In genomic region chr17:79974786-79975497, GRCh38 we compare ENCODE assay signal across 15 cellular contexts.
A peak's percentile ranks its signal among the peaks of the same experiment; 100 is the strongest.
DNase-seq lines count a peak whose midpoint lies in the region; ATAC-seq and TF ChIP-seq lines count a peak whose summit lies in the region.
"Had no signal": no experiment of that assay in that cellular context is flagged by ENCODE, and none has a peak within 500 bp of the region (broad histone marks: within the 10 kb centered on the region; RNA-seq: fewer than 3 reads in every experiment).

No MANE protein-coding gene starts in this region.

- H3K4me3 Mint-ChIP-seq in activated CD4-positive, alpha-beta T cell treated with anti-CD3 and anti-CD28 coated beads for 36 hours: no peak overlapping the region
- no peak overlapping the region for H3K4me3 Mint-ChIP-seq in activated CD4-positive, alpha-beta T cell treated with anti-CD3 and anti-CD28 coated beads, Interleukin-2, amount 10 ng/mL, durations not matched to agents 24 days and 14 days
- no peak overlapping the region for H3K4me3 Mint-ChIP-seq in endodermal cell
- H3K4me3 Mint-ChIP-seq: central memory CD8-positive, alpha-beta T cell; natural killer cell treated with Interleukin-12 subunit alpha and Interleukin-12 subunit beta and Interleukin-15 and Interleukin-18, amount 100 ng/mL, for 72 hours had no signal

- H3K4me3 ChIP-seq in LNCaP clone FGC (ENCODE audit: low read depth, low read length): no peak overlapping the region
- H3K4me3 ChIP-seq in endodermal cell (ENCODE audit: low read length): no peak overlapping the region
- no peak overlapping the region for H3K4me3 ChIP-seq in psoas muscle
- no peak overlapping the region for H3K4me3 ChIP-seq in esophagus squamous epithelium
- H3K4me3 ChIP-seq: HAP-1, vagina had no signal

- H3K27ac Mint-ChIP-seq in activated CD4-positive, alpha-beta T cell treated with anti-CD3 and anti-CD28 coated beads for 36 hours: no peak overlapping the region
- H3K27ac Mint-ChIP-seq in activated CD4-positive, alpha-beta T cell treated with anti-CD3 and anti-CD28 coated beads, Interleukin-2, amount 10 ng/mL, durations not matched to agents 24 days and 14 days: no peak overlapping the region
- H3K27ac Mint-ChIP-seq in endodermal cell: peak overlapping the region; percentile 70
- H3K27ac Mint-ChIP-seq: natural killer cell treated with Interleukin-12 subunit alpha and Interleukin-12 subunit beta and Interleukin-15 and Interleukin-18, amount 100 ng/mL, for 72 hours had no signal

- peak overlapping the region; percentile 25 for H3K9ac ChIP-seq in endodermal cell (ENCODE audit: extremely low read depth, low read length, poor library complexity, severe bottlenecking)

- POLR2A ChIA-PET in activated CD4-positive, alpha-beta T cell treated with anti-CD3 and anti-CD28 coated beads for 36 hours (lab: Charles Lee): interaction anchor here (0.6 kb wide), 1 partner anchor 434 kb away, joined by 3 read pairs; no protein-coding TSS in a partner anchor

- H3K4me1 ChIP-seq in endodermal cell (ENCODE audit: control insufficient read depth, insufficient read depth, low read length) (peaks cover 3% of the 10 kb centered on the region), psoas muscle (no peaks in the 10 kb centered on the region), esophagus squamous epithelium (peaks cover 0 to 24% (median 3%) of the 10 kb centered on the region in 3 donors)
- H3K4me1 ChIP-seq: HAP-1 had no signal

- TF ChIP-seq POLR2A in esophagus squamous epithelium (IDR thresholded peaks at IDR 0.05): no peak

- H3K27ac ChIP-seq in endodermal cell (ENCODE audit: low read depth, low read length) (peak overlapping the region; percentile 19), psoas muscle (no peak overlapping the region), esophagus squamous epithelium (peak overlapping the region in 2 of 4 donors; percentile 29 to 61)
- H3K27ac ChIP-seq: vagina had no signal

- CTCF ChIA-PET in activated CD4-positive, alpha-beta T cell treated with anti-CD3 and anti-CD28 coated beads for 36 hours (lab: Charles Lee): interaction anchor here (0.6 to 0.7 kb wide), 2 partner anchors 66 to 1002 kb away, joined by 3 read pairs; no protein-coding TSS in a partner anchor

- no peaks in the 10 kb centered on the region for H3K27me3 Mint-ChIP-seq in activated CD4-positive, alpha-beta T cell treated with anti-CD3 and anti-CD28 coated beads for 36 hours
- peaks cover 8% of the 10 kb centered on the region for H3K27me3 Mint-ChIP-seq in activated CD4-positive, alpha-beta T cell treated with anti-CD3 and anti-CD28 coated beads, Interleukin-2, amount 10 ng/mL, durations not matched to agents 24 days and 14 days
- no peaks in the 10 kb centered on the region for H3K27me3 Mint-ChIP-seq in endodermal cell (ENCODE audit: insufficient read depth)

- ATAC-seq in activated CD4-positive, alpha-beta T cell treated with anti-CD3 and anti-CD28 coated beads for 36 hours: no peak
- ATAC-seq in psoas muscle (no peak), GM19328 (IDR thresholded peaks at IDR 0.05; ENCODE audit: unreplicated experiment) (no peak)
- ATAC-seq: natural killer cell treated with Interleukin-12 subunit alpha and Interleukin-12 subunit beta and Interleukin-15 and Interleukin-18, amount 100 ng/mL, for 72 hours had no signal

- H3K27me3 ChIP-seq in endodermal cell (ENCODE audit: control insufficient read depth, insufficient read depth, low read length, poor library complexity, severe bottlenecking) (no peaks in the 10 kb centered on the region), psoas muscle (ENCODE audit: insufficient read depth in 3 of 3, low read length in 2 of 3) (peaks cover 0 to 22% (median 6%) of the 10 kb centered on the region in 3 donors), esophagus squamous epithelium (no peaks in the 10 kb centered on the region)
- H3K27me3 ChIP-seq: vagina had no signal

- TF ChIP-seq CTCF in LNCaP clone FGC (IDR thresholded peaks at IDR 0.05; ENCODE audit: control insufficient read depth, extremely low read depth, insufficient read depth) (0 out of 2 replicates have a peak, but pooled peaks have one; percentile 18), endodermal cell (conservative IDR thresholded peaks at IDR 0.05) (peak; percentile 81), psoas muscle (IDR thresholded peaks at IDR 0.05) (peak; percentile 10), esophagus squamous epithelium (IDR thresholded peaks at IDR 0.05) (peak in 3 of 6 experiments; percentile 40 to 59 (median 42))

- peaks cover 3% of the 10 kb centered on the region for H3K36me3 ChIP-seq in endodermal cell (ENCODE audit: control insufficient read depth, insufficient read depth, low read length)
- no peaks in the 10 kb centered on the region for H3K36me3 ChIP-seq in psoas muscle (ENCODE audit: insufficient read depth in 1 of 2, low read depth in 1 of 2)
- H3K36me3 ChIP-seq in esophagus squamous epithelium: peaks cover 0 to 42% (median 0%) of the 10 kb centered on the region in 3 donors
- H3K36me3 ChIP-seq: HAP-1 had no signal

- H3K36me3 Mint-ChIP-seq in activated CD4-positive, alpha-beta T cell treated with anti-CD3 and anti-CD28 coated beads for 36 hours (ENCODE audit: low read depth): peaks cover 2% of the 10 kb centered on the region
- H3K36me3 Mint-ChIP-seq in activated CD4-positive, alpha-beta T cell treated with anti-CD3 and anti-CD28 coated beads, Interleukin-2, amount 10 ng/mL, durations not matched to agents 24 days and 14 days (ENCODE audit: low read depth): no peaks in the 10 kb centered on the region
- H3K36me3 Mint-ChIP-seq in endodermal cell (ENCODE audit: low read depth): peaks cover 21% of the 10 kb centered on the region
- H3K36me3 Mint-ChIP-seq: natural killer cell treated with Interleukin-12 subunit alpha and Interleukin-12 subunit beta and Interleukin-15 and Interleukin-18, amount 100 ng/mL, for 72 hours had no signal

- 90 to 96% methylated on average over 13 to 21 of the region's 21 CpGs for WGBS in endodermal cell (ENCODE audit: insufficient coverage in 1 of 2, insufficient read length in 1 of 2), 2 experiments
- 74 to 82% (median 74%) methylated on average over 21 of the region's 21 CpGs for WGBS in psoas muscle, 3 donors
- 43 to 79% methylated on average over 6 to 17 of the region's 21 CpGs for WGBS in esophagus squamous epithelium, 2 donors

- no peaks in the 10 kb centered on the region for H3K9me3 Mint-ChIP-seq in activated CD4-positive, alpha-beta T cell treated with anti-CD3 and anti-CD28 coated beads for 36 hours (ENCODE audit: low read depth)
- H3K9me3 Mint-ChIP-seq in activated CD4-positive, alpha-beta T cell treated with anti-CD3 and anti-CD28 coated beads, Interleukin-2, amount 10 ng/mL, durations not matched to agents 24 days and 14 days: no peaks in the 10 kb centered on the region
- H3K9me3 Mint-ChIP-seq in endodermal cell: no peaks in the 10 kb centered on the region
- H3K9me3 Mint-ChIP-seq: central memory CD8-positive, alpha-beta T cell; natural killer cell treated with Interleukin-12 subunit alpha and Interleukin-12 subunit beta and Interleukin-15 and Interleukin-18, amount 100 ng/mL, for 72 hours had no signal

- H3K9me3 ChIP-seq in endodermal cell (ENCODE audit: control insufficient read depth, low read length) (no peaks in the 10 kb centered on the region), psoas muscle (no peaks in the 10 kb centered on the region), esophagus squamous epithelium (no peaks in the 10 kb centered on the region)
- H3K9me3 ChIP-seq: HAP-1, vagina had no signal

- no peaks in the 10 kb centered on the region for H3K4me1 Mint-ChIP-seq in activated CD4-positive, alpha-beta T cell treated with anti-CD3 and anti-CD28 coated beads for 36 hours
- peaks cover 2% of the 10 kb centered on the region for H3K4me1 Mint-ChIP-seq in activated CD4-positive, alpha-beta T cell treated with anti-CD3 and anti-CD28 coated beads, Interleukin-2, amount 10 ng/mL, durations not matched to agents 24 days and 14 days
- H3K4me1 Mint-ChIP-seq in endodermal cell: peaks cover 15% of the 10 kb centered on the region
- H3K4me1 Mint-ChIP-seq: central memory CD8-positive, alpha-beta T cell had no signal

- intact Hi-C loops in activated CD4-positive, alpha-beta T cell treated with anti-CD3 and anti-CD28 coated beads for 36 hours (cut with DNase I, micrococcal nuclease): loop anchor here in 1 of 2 experiments (5.0 kb wide), 1 partner anchor 233 kb away; no protein-coding TSS in a partner anchor
- intact Hi-C loops in activated CD4-positive, alpha-beta T cell treated with anti-CD3 and anti-CD28 coated beads, Interleukin-2, amount 10 ng/mL, durations not matched to agents 24 days and 14 days (cut with micrococcal nuclease): no loop called here
- intact Hi-C loops in psoas muscle (cut with DNase I) (loop anchor here in 1 of 2 donors (5.0 kb wide), 1 partner anchor 183 kb away; no protein-coding TSS in a partner anchor), esophagus squamous epithelium (cut with DNase I) (no loop called here)

- DNase-seq in activated CD4-positive, alpha-beta T cell treated with anti-CD3 and anti-CD28 coated beads for 36 hours: peak; percentile 25
- DNase-seq in activated CD4-positive, alpha-beta T cell treated with anti-CD3 and anti-CD28 coated beads, Interleukin-2, amount 10 ng/mL, durations not matched to agents 24 days and 14 days: no peak
- DNase-seq in LNCaP clone FGC (ENCODE audit: low read depth) (no peak), endodermal cell (peak; percentile 91), psoas muscle (no peak), NOMO-1 (lab: John Stamatoyannopoulos, UW; ENCODE audit: unreplicated experiment in 2 of 2) (no peak), esophagus squamous epithelium (lab: John Stamatoyannopoulos, UW) (no peak)
- DNase-seq: activated CD8-positive, alpha-beta memory T cell treated with anti-CD3 and anti-CD28 coated beads, Interleukin-2, amount 50 U/mL, for 4 hours; hippocampal formation; SW 1271 had no signal

Comparison
In these comparisons a context has a peak if more than half of its experiments do, and no peak if none do; other contexts are left out.
1. DNase-seq: peak in activated CD4-positive, alpha-beta T cell treated with anti-CD3 and anti-CD28 coated beads for 36 hours (single experiment) and endodermal cell (single experiment); none in activated CD4-positive, alpha-beta T cell treated with anti-CD3 and anti-CD28 coated beads, Interleukin-2, amount 10 ng/mL, durations not matched to agents 24 days and 14 days (single experiment), LNCaP clone FGC (single experiment), psoas muscle (0 of 2), NOMO-1 (0 of 2) and esophagus squamous epithelium (single experiment).